ENCODE assay signal across 15 cellular contexts in the genomic region with DNA sequence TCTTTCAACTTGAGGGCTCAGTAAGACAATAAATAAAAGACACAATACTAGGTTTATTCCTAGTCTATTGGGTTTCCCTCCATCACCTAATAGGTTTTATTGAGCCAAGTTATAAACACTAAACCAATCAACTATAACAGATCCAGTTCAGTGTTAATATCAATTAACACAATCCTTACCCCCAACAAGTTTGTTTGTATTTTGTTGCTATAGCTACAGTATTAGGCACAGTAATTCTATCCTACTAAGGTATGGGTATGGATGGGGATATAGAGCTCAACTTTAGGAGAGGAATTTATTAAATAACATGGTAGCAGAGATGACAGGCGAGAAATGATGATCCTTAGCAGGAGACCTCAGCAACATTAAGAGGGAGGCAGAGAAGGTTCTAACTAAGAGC. TPM values are rescaled to one million over a fixed set of nuclear protein-coding genes. Genes with fewer than 3 reads are reported as not detected.
A peak's percentile ranks its signal among the peaks of the same experiment; 100 is the strongest.
DNase-seq lines count a peak whose midpoint lies in the region; FAIRE-seq and TF ChIP-seq lines count a peak whose summit lies in the region.
"Had no signal": no experiment of that assay in that cellular context is flagged by ENCODE, and none has a peak within 500 bp of the region (broad histone marks: within the 10 kb centered on the region; RNA-seq: fewer than 3 reads in every experiment).

No MANE protein-coding gene starts in this region.

- no peak for TF ChIP-seq POLR2A in GM12892 (IDR thresholded peaks at IDR 0.05; ENCODE audit: low read depth, low read length)

- H3K4me2 ChIP-seq in BLaER1 treated with 17β-estradiol and CSF1 and Interleukin-3, amounts not matched to agents 10 nM and 100 nM = peak overlapping the region; percentile 70 to 95 (median 81)

- peak; percentile 9 for FAIRE-seq in GM12892 (lab: Jason Lieb, UNC)

- peak overlapping the region; percentile 64 for H3K4me3 Mint-ChIP-seq in activated naive CD8-positive, alpha-beta T cell
- no peak overlapping the region for H3K4me3 Mint-ChIP-seq in mesothelial cell of epicardium

- H3K9me3 ChIP-seq in BLaER1 treated with 17β-estradiol and CSF1 and Interleukin-3, amounts not matched to agents 10 nM and 100 nM (replicated peaks in 1 of 11) = no peaks in the 10 kb centered on the region
- H3K9me3 ChIP-seq in effector memory CD4-positive, alpha-beta T cell (ENCODE audit: control insufficient read depth, low read length) = no peaks in the 10 kb centered on the region
- H3K9me3 ChIP-seq: upper lobe of right lung had no signal

- peaks cover 81% of the 10 kb centered on the region for H3K4me1 Mint-ChIP-seq in activated naive CD8-positive, alpha-beta T cell (ENCODE audit: low read depth)
- H3K4me1 Mint-ChIP-seq in mesothelial cell of epicardium = peaks cover 31% of the 10 kb centered on the region

- peak overlapping the region in 6 of 11 experiments; percentile 50 to 76 (median 68); a peak in 6 of 22 replicates for H3K9ac ChIP-seq in BLaER1 treated with 17β-estradiol and CSF1 and Interleukin-3, amounts not matched to agents 10 nM and 100 nM

- H3K36me3 Mint-ChIP-seq in activated naive CD8-positive, alpha-beta T cell = peaks cover 2% of the 10 kb centered on the region
- H3K36me3 Mint-ChIP-seq in mesothelial cell of epicardium = peaks cover 16% of the 10 kb centered on the region

- no peaks in the 10 kb centered on the region for H3K27me3 Mint-ChIP-seq in activated naive CD8-positive, alpha-beta T cell
- no peaks in the 10 kb centered on the region for H3K27me3 Mint-ChIP-seq in mesothelial cell of epicardium (ENCODE audit: low read depth)

- H4K20me1 ChIP-seq in BLaER1 treated with 17β-estradiol and CSF1 and Interleukin-3, amounts not matched to agents 10 nM and 100 nM = peaks cover 99 to 100% (median 100%) of the 10 kb centered on the region in 11 experiments

- peak overlapping the region in 9 of 11 experiments; percentile 35 to 85 (median 67); a peak in 13 of 22 replicates for H3K27ac ChIP-seq in BLaER1 treated with 17β-estradiol and CSF1 and Interleukin-3, amounts not matched to agents 10 nM and 100 nM
- H3K27ac ChIP-seq in effector memory CD4-positive, alpha-beta T cell (ENCODE audit: insufficient read depth, low read length, poor library complexity, severe bottlenecking) = no peak overlapping the region
- H3K27ac ChIP-seq: foreskin keratinocyte, VCaP had no signal

- DNase-seq in GM12892 (ENCODE audit: insufficient read length) = no peak
- DNase-seq in mesothelial cell of epicardium (ENCODE audit: low spot score in 2 of 2, unreplicated experiment in 2 of 2) = no peak
- DNase-seq in effector memory CD4-positive, alpha-beta T cell = no peak
- DNase-seq in C1 segment of cervical spinal cord (lab: John Stamatoyannopoulos, UW) = no peak
- DNase-seq in mucosa of gallbladder (ENCODE audit: low spot score) = no peak
- DNase-seq in AG08395 (ENCODE audit: low spot score) = no peak
- DNase-seq: activated effector memory CD4-positive, alpha-beta T cell treated with anti-CD3 and anti-CD28 coated beads, Interleukin-2, amount 50 U/mL, for 16 hours; cortex of kidney; foreskin keratinocyte; left cardiac atrium; NCI-H187 treated with DMSO at 0.1 percent for 48 hours; upper lobe of right lung had no signal

- no peaks in the 10 kb centered on the region for H3K27me3 ChIP-seq in BLaER1 treated with 17β-estradiol and CSF1 and Interleukin-3, amounts not matched to agents 10 nM and 100 nM
- no peaks in the 10 kb centered on the region for H3K27me3 ChIP-seq in effector memory CD4-positive, alpha-beta T cell (replicated peaks; ENCODE audit: control insufficient read depth, insufficient read depth, low read length, poor library complexity, severe bottlenecking)
- H3K27me3 ChIP-seq: foreskin keratinocyte, upper lobe of right lung had no signal

- peaks cover 50 to 90% (median 62%) of the 10 kb centered on the region in 10 experiments for H3K4me1 ChIP-seq in BLaER1 treated with 17β-estradiol and CSF1 and Interleukin-3, amounts not matched to agents 10 nM and 100 nM
- H3K4me1 ChIP-seq in effector memory CD4-positive, alpha-beta T cell (ENCODE audit: control insufficient read depth, insufficient read depth, low read length, poor library complexity, severe bottlenecking) = peaks cover 45% of the 10 kb centered on the region

- no peak overlapping the region; a peak in 1 of 20 replicates for H3K4me3 ChIP-seq in BLaER1 treated with 17β-estradiol and CSF1 and Interleukin-3, amounts not matched to agents 10 nM and 100 nM
- H3K4me3 ChIP-seq in effector memory CD4-positive, alpha-beta T cell (ENCODE audit: insufficient read depth, low read depth, low read length, poor library complexity, severe bottlenecking) = no peak overlapping the region
- H3K4me3 ChIP-seq: upper lobe of right lung had no signal

- peaks cover 10 to 73% (median 55%) of the 10 kb centered on the region in 11 experiments; a peak in 21 of 22 replicates for H3K36me3 ChIP-seq in BLaER1 treated with 17β-estradiol and CSF1 and Interleukin-3, amounts not matched to agents 10 nM and 100 nM
- H3K36me3 ChIP-seq in effector memory CD4-positive, alpha-beta T cell (ENCODE audit: control insufficient read depth, insufficient read depth, low read length) = peaks cover 14% of the 10 kb centered on the region
- H3K36me3 ChIP-seq: upper lobe of right lung had no signal

- TF ChIP-seq CTCF in mesothelial cell of epicardium (IDR thresholded peaks at IDR 0.05; ENCODE audit: unreplicated experiment) = no peak

- peak overlapping the region; percentile 78 for H3K27ac Mint-ChIP-seq in activated naive CD8-positive, alpha-beta T cell
- peak overlapping the region; percentile 40 for H3K27ac Mint-ChIP-seq in mesothelial cell of epicardium

- no peaks in the 10 kb centered on the region for H3K9me3 Mint-ChIP-seq in activated naive CD8-positive, alpha-beta T cell (ENCODE audit: low read depth)
- no peaks in the 10 kb centered on the region for H3K9me3 Mint-ChIP-seq in mesothelial cell of epicardium

RNA-seq across cellular contexts. Expression of a gene that starts 13.3 kb away (rescaled TPM):
- 60.7 TPM for polyA plus RNA-seq in GM12892 (2012; ENCODE audit: missing spikeins)
- 94.2 to 101 TPM (median 99.2 TPM) in 3 replicates for total RNA-seq in mesothelial cell of epicardium
- 72.3 TPM for total RNA-seq in mucosa of gallbladder
